19 cellular contexts compared by ENCODE assay signal in genomic region chr20:23985790-23986225, GRCh38. TPM values are rescaled to one million over a fixed set of nuclear protein-coding genes. Genes with fewer than 3 reads are reported as not detected.
"Had no signal": no experiment of that assay in that cellular context is flagged by ENCODE, and none has a peak within 500 bp of the region (broad histone marks: within the 10 kb centered on the region; RNA-seq: fewer than 3 reads in every experiment).

No MANE protein-coding gene starts in this region.

RNA-seq across cellular contexts. Expression of gene GGTLC1, which starts 2.8 kb away (rescaled TPM):
- total RNA-seq: activated CD4-positive, alpha-beta memory T cell treated with anti-CD3 and anti-CD28 coated beads, Interleukin-2, amount 10 ng/mL, durations not matched to agents 7 days and 5 days; activated CD4-positive, alpha-beta T cell treated with anti-CD3 and anti-CD28 coated beads for 36 hours; activated CD4-positive, alpha-beta T cell treated with anti-CD3 and anti-CD28 coated beads, Interleukin-2, amount 10 ng/mL, durations not matched to agents 7 days and 5 days; activated CD8-positive, alpha-beta T cell treated with anti-CD3 and anti-CD28 coated beads, Interleukin-2, amount 10 ng/mL, durations not matched to agents 7 days and 5 days; activated naive CD4-positive, alpha-beta T cell treated with anti-CD3 and anti-CD28 coated beads for 36 hours; activated naive CD4-positive, alpha-beta T cell treated with anti-CD3 and anti-CD28 coated beads, Interleukin-2, amount 50 U/mL, for 72 hours; activated naive CD8-positive, alpha-beta T cell treated with anti-CD3 and anti-CD28 coated beads for 36 hours; activated T-cell treated with anti-CD3 and anti-CD28 coated beads, Interleukin-2, amount 50 U/mL, for 4 hours; activated T-cell treated with anti-CD3 and anti-CD28 coated beads, Interleukin-2, amount 50 U/mL, for 72 hours; activated T-helper 1 cell treated with anti-CD3 and anti-CD28 coated beads, Interleukin-12 subunit alpha, Interleukin-12 subunit beta, Interleukin-2, Interleukin-4 antibody, amounts not matched to agents 30 ng/mL and 10 ng/mL and 1 ng/mL, durations not matched to agents 14 hours and 24 hours and 36 hours; activated T-helper 17 cell treated with anti-CD3 and anti-CD28 coated beads, Interleukin-2, amount 50 U/mL, for 72 hours; aorta; astrocyte; breast epithelium; T-cell; T-helper 1 cell treated with Interleukin-12 subunit alpha and Interleukin-12 subunit beta and Interleukin-4 antibody, amounts not matched to agents 30 ng/mL and 1 ng/mL, for 36 hours; T-helper 17 cell; T-helper 2 cell treated with Interferon-gamma antibody and Interleukin-4, amounts not matched to agents 100 ng/mL and 5 ng/mL, for 36 hours; WTC11 had no signal
